Comparison of ENCODE assay signal across 1 cellular context in genomic region chr3:69948246-69948862, GRCh38.
TF ChIP-seq lines count a peak whose summit lies in the region.

No MANE protein-coding gene starts in this region.

TF ChIP-seq in GM12878, 131 proteins besides CTCF, POLR2A, EP300 and RAD21 (continued from another document):
- TF ChIP-seq BCL3 (IDR thresholded peaks at IDR 0.05; ENCODE audit: borderline replicate concordance, insufficient read depth, low read depth, low read length, poor library complexity, severe bottlenecking): no peak
- no peak for TF ChIP-seq ZBED1 (IDR thresholded peaks at IDR 0.05; ENCODE audit: borderline replicate concordance)
- no peak for TF ChIP-seq RAD51 (IDR thresholded peaks at IDR 0.05)
- no peak for TF ChIP-seq NBN (IDR thresholded peaks at IDR 0.05)
- no peak for TF ChIP-seq CHD2 (IDR thresholded peaks at IDR 0.05; ENCODE audit: borderline replicate concordance, low read depth, low read length)
- TF ChIP-seq ZNF622 (IDR thresholded peaks at IDR 0.05): no peak
- TF ChIP-seq BHLHE40 (IDR thresholded peaks at IDR 0.05; ENCODE audit: borderline replicate concordance in 1 of 2, low read depth in 2 of 2, low read length in 1 of 2): no peak
- TF ChIP-seq, protein P1, sequence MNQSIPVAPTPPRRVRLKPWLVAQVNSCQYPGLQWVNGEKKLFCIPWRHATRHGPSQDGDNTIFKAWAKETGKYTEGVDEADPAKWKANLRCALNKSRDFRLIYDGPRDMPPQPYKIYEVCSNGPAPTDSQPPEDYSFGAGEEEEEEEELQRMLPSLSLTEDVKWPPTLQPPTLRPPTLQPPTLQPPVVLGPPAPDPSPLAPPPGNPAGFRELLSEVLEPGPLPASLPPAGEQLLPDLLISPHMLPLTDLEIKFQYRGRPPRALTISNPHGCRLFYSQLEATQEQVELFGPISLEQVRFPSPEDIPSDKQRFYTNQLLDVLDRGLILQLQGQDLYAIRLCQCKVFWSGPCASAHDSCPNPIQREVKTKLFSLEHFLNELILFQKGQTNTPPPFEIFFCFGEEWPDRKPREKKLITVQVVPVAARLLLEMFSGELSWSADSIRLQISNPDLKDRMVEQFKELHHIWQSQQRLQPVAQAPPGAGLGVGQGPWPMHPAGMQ (IDR thresholded peaks at IDR 0.05; ENCODE audit: borderline replicate concordance): no peak
- TF ChIP-seq, protein P2, sequence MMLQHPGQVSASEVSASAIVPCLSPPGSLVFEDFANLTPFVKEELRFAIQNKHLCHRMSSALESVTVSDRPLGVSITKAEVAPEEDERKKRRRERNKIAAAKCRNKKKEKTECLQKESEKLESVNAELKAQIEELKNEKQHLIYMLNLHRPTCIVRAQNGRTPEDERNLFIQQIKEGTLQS (IDR thresholded peaks at IDR 0.05; ENCODE audit: borderline replicate concordance, extremely low read depth, low read depth, low read length): no peak
- TF ChIP-seq SMARCA5 (IDR thresholded peaks at IDR 0.05): no peak
